Comparison of ENCODE assay signal across 9 cellular contexts in genomic region chr20:62181808-62182207, GRCh38. TPM values are rescaled to one million over a fixed set of nuclear protein-coding genes. Genes with fewer than 3 reads are reported as not detected.
DNase-seq lines count a peak whose midpoint lies in the region; ATAC-seq, FAIRE-seq and TF ChIP-seq lines count a peak whose summit lies in the region.
"Had no signal": no experiment of that assay in that cellular context is flagged by ENCODE, and none has a peak within 500 bp of the region (broad histone marks: within the 10 kb centered on the region; RNA-seq: fewer than 3 reads in every experiment).

No MANE protein-coding gene starts in this region.

- H3K4me3 Mint-ChIP-seq in astrocyte (ENCODE audit: unreplicated experiment): peak overlapping the region; percentile 96

- H3K27ac ChIP-seq in HUES6 (ENCODE audit: low read depth, low read length) (peak overlapping the region; percentile 88; the same call in 1 of the 2 replicates), astrocyte (ENCODE audit: low read depth, low read length) (no peak overlapping the region), mucosa of rectum (ENCODE audit: low read depth in 2 of 2, low read length in 2 of 2) (peak overlapping the region in 1 of 2 donors; percentile 95)

- no peak for TF ChIP-seq POLR2A in GM12891 (IDR thresholded peaks at IDR 0.05; ENCODE audit: low read depth, low read length)

- H3K9me3 Mint-ChIP-seq in astrocyte (ENCODE audit: unreplicated experiment): no peaks in the 10 kb centered on the region

- H3K79me2 ChIP-seq in astrocyte (ENCODE audit: insufficient read depth, low read length): peaks cover 35% of the 10 kb centered on the region

- H3K27ac Mint-ChIP-seq in astrocyte (ENCODE audit: unreplicated experiment): no peak overlapping the region

- H3K36me3 Mint-ChIP-seq in astrocyte (ENCODE audit: low read depth, unreplicated experiment): peaks cover 1% of the 10 kb centered on the region

- peaks cover 6% of the 10 kb centered on the region for H3K4me1 Mint-ChIP-seq in astrocyte (ENCODE audit: low read depth, unreplicated experiment)

- H3K36me3 ChIP-seq in HUES6 (ENCODE audit: control insufficient read depth, insufficient read depth, low read length) (peaks cover 15% of the 10 kb centered on the region), astrocyte (ENCODE audit: insufficient read depth, low read length) (peaks cover 2% of the 10 kb centered on the region), mucosa of rectum (ENCODE audit: control insufficient read depth in 2 of 2, insufficient read depth in 2 of 2, low read length in 2 of 2) (peaks cover 4 to 5% of the 10 kb centered on the region in 2 donors)

- TF ChIP-seq CTCF in AG10803 (conservative IDR thresholded peaks at IDR 0.05; ENCODE audit: low read length): no peak
- TF ChIP-seq CTCF in astrocyte (IDR thresholded peaks at IDR 0.05; ENCODE audit: insufficient read depth, low read depth, low read length): no peak

- H4K20me1 ChIP-seq in astrocyte (ENCODE audit: insufficient read depth, low read length): peaks cover 1% of the 10 kb centered on the region

- H3K27me3 ChIP-seq in HUES6 (ENCODE audit: control insufficient read depth, insufficient read depth, low read length): no peaks in the 10 kb centered on the region
- no peaks in the 10 kb centered on the region for H3K27me3 ChIP-seq in astrocyte (ENCODE audit: insufficient read depth, low read length)
- no peaks in the 10 kb centered on the region for H3K27me3 ChIP-seq in mucosa of rectum (ENCODE audit: control insufficient read depth in 2 of 2, insufficient read depth in 2 of 2, low read length in 2 of 2)

- no peaks in the 10 kb centered on the region for H3K9me3 ChIP-seq in HUES6 (ENCODE audit: control insufficient read depth, insufficient read depth, low read depth, low read length)
- no peaks in the 10 kb centered on the region for H3K9me3 ChIP-seq in astrocyte (ENCODE audit: insufficient read depth, low read depth, low read length)
- no peaks in the 10 kb centered on the region for H3K9me3 ChIP-seq in mucosa of rectum (ENCODE audit: control insufficient read depth in 2 of 2, low read length in 2 of 2)

- DNase-seq in AG10803 (ENCODE audit: low read depth): no peak
- no peak for DNase-seq in astrocyte (ENCODE audit: low read depth)
- DNase-seq in NCI-H1092 (lab: John Stamatoyannopoulos, UW): no peak
- no peak for DNase-seq in NCI-H2107 (lab: John Stamatoyannopoulos, UW)
- no peak for DNase-seq in GM12891 (ENCODE audit: insufficient read length, low spot score)

- H3K27me3 Mint-ChIP-seq in astrocyte (ENCODE audit: low read depth, unreplicated experiment): no peaks in the 10 kb centered on the region

- H3K4me3 ChIP-seq in AG10803 (ENCODE audit: low read length) (peak overlapping the region; percentile 96), HUES6 (ENCODE audit: low read depth, low read length) (peak overlapping the region; percentile 98), astrocyte (ENCODE audit: insufficient read depth, low read depth, low read length) (peak overlapping the region; percentile 88), mucosa of rectum (ENCODE audit: low read length in 2 of 2) (peak overlapping the region; percentile 93 to 98)

- FAIRE-seq in astrocyte (lab: Jason Lieb, UNC) (no peak), GM12891 (lab: Jason Lieb, UNC) (no peak)
- FAIRE-seq: TTC549 had no signal

- H3K4me1 ChIP-seq in HUES6 (ENCODE audit: control insufficient read depth, insufficient read depth, low read length) (peaks cover 11% of the 10 kb centered on the region), astrocyte (ENCODE audit: insufficient read depth, low read length) (peaks cover 13% of the 10 kb centered on the region), mucosa of rectum (ENCODE audit: control insufficient read depth in 2 of 2, insufficient read depth in 2 of 2, low read length in 2 of 2) (peaks cover 11 to 14% of the 10 kb centered on the region in 2 donors)

- H3K9ac ChIP-seq in HUES6 (ENCODE audit: low read length) (no peak overlapping the region), astrocyte (ENCODE audit: low read length) (peak overlapping the region; percentile 96), mucosa of rectum (ENCODE audit: low read depth in 1 of 2, low read length in 2 of 2) (peak overlapping the region; percentile 83 to 97)

- ATAC-seq in GM21576 (IDR thresholded peaks at IDR 0.05; ENCODE audit: unreplicated experiment): no peak

- peak overlapping the region; percentile 99 for H3K4me2 ChIP-seq in astrocyte (ENCODE audit: low read length)

- no peak overlapping the region for H2AFZ ChIP-seq in astrocyte (ENCODE audit: low read depth, low read length)

TF ChIP-seq in GM12891, 5 proteins besides CTCF, POLR2A, EP300 and RAD21:
- TF ChIP-seq POLR2AphosphoS5 (IDR thresholded peaks at IDR 0.05; ENCODE audit: low read depth, low read length): no peak
- no peak for TF ChIP-seq SPI1 (IDR thresholded peaks at IDR 0.05; ENCODE audit: low read depth, low read length)
- no peak for TF ChIP-seq PAX5 (IDR thresholded peaks at IDR 0.05; ENCODE audit: insufficient read depth, low read length, severe bottlenecking)
- TF ChIP-seq POU2F2 (IDR thresholded peaks at IDR 0.05; ENCODE audit: low read depth, low read length): no peak
- no peak for TF ChIP-seq TAF1 (IDR thresholded peaks at IDR 0.05; ENCODE audit: low read depth, low read length)

RNA-seq across cellular contexts. Expression of gene MTG2, which starts 1.0 kb away (rescaled TPM):
- 26.6 and 31.5 TPM in 2 replicates for total RNA-seq in astrocyte
- 19.5 TPM for polyA plus RNA-seq in GM12891 (2012; ENCODE audit: low read depth, missing spikeins)

RNA-seq across cellular contexts. Expression of gene SS18L1, which starts 38.2 kb away (rescaled TPM):
- 13.2 and 16.3 TPM in 2 replicates for total RNA-seq in astrocyte
- polyA plus RNA-seq in GM12891 (2012; ENCODE audit: low read depth, missing spikeins): 3.4 TPM

RNA-seq across cellular contexts. Expression of gene HRH3, which starts 38.3 kb away (rescaled TPM):
- 0.07 TPM in 1 of 2 replicates, not detected in the other for total RNA-seq in astrocyte
- not detected for polyA plus RNA-seq in GM12891 (2012; ENCODE audit: low read depth, missing spikeins)

RNA-seq across cellular contexts. Expression of gene PSMA7, which starts 38.6 kb away (rescaled TPM):
- 284 and 324 TPM in 2 replicates for total RNA-seq in astrocyte
- polyA plus RNA-seq in GM12891 (2012; ENCODE audit: low read depth, missing spikeins): 269 TPM

RNA-seq across cellular contexts. Expression of gene OSBPL2, which starts 56.5 kb away (rescaled TPM):
- total RNA-seq in astrocyte: 55.8 and 60.3 TPM in 2 replicates
- 11.1 TPM for polyA plus RNA-seq in GM12891 (2012; ENCODE audit: low read depth, missing spikeins)
